ENCODE assay signal across 19 cellular contexts in the genomic region with DNA sequence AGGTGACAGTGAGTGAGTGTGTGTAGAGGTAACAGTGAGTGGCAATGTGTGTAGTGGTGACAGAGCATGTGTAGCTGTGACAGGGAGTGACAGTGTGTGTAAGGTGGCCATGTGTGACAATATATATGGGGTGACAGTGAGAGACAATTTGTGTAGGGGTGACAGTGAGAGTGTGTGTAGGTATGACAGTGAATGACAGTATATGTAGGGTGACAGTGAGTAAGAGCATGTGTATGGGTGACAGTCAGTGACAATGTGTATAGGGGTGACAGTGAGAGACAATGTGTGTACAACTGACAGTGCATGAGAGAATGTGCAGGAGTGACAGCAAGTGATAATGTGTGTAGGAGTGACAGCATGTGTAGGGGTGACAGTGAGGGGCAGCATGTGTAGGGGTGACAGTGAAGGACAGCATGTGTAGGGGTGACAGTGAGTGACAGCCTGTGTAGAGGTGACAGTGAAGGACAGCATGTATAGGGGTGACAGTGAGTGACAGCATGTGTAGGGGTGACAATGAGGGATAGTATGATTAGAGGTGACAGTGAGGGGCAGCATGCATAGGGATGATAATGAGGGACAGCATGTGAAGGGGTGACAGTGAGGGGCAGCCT. TPM values are rescaled to one million over a fixed set of nuclear protein-coding genes. Genes with fewer than 3 reads are reported as not detected.
A peak's percentile ranks its signal among the peaks of the same experiment; 100 is the strongest.
DNase-seq lines count a peak whose midpoint lies in the region; ATAC-seq, FAIRE-seq and TF ChIP-seq lines count a peak whose summit lies in the region.
"Had no signal": no experiment of that assay in that cellular context is flagged by ENCODE, and none has a peak within 500 bp of the region (broad histone marks: within the 10 kb centered on the region; RNA-seq: fewer than 3 reads in every experiment).

No MANE protein-coding gene starts in this region.

- H4K91ac ChIP-seq in IMR-90 (ENCODE audit: insufficient read depth, low read depth, low read length): no peak overlapping the region

- ATAC-seq in HepG2 (no peak), right lobe of liver (no peak), IMR-90 (ENCODE audit: low read depth) (no peak), HG03432 (IDR thresholded peaks at IDR 0.05; ENCODE audit: unreplicated experiment) (no peak)
- ATAC-seq: GM23338 had no signal

- TF ChIP-seq RAD21 in HepG2 (CRISPR knock-in tag; IDR thresholded peaks at IDR 0.05): no peak
- no peak for TF ChIP-seq RAD21 in IMR-90 (IDR thresholded peaks at IDR 0.05; ENCODE audit: low read length)

- H4K5ac ChIP-seq in IMR-90 (ENCODE audit: low read depth, low read length) (no peak overlapping the region), mesendoderm (ENCODE audit: low read length) (no peak overlapping the region)

- H3K23ac ChIP-seq in IMR-90 (ENCODE audit: low read depth, low read length): no peak overlapping the region; the same call in 1 of the 2 replicates
- no peak overlapping the region for H3K23ac ChIP-seq in mesendoderm (ENCODE audit: low read length)

- peaks cover 0 to 3% of the 10 kb centered on the region in 2 experiments; a peak in 1 of 5 replicates for H3K27me3 ChIP-seq in HepG2 (ENCODE audit: control insufficient read depth in 1 of 2, insufficient read depth in 2 of 2, low read length in 2 of 2)
- H3K27me3 ChIP-seq in right lobe of liver: no peaks in the 10 kb centered on the region
- peaks cover 18% of the 10 kb centered on the region for H3K27me3 ChIP-seq in IMR-90 (ENCODE audit: control insufficient read depth, insufficient read depth, low read length)
- no peaks in the 10 kb centered on the region for H3K27me3 ChIP-seq in mesendoderm (ENCODE audit: insufficient read depth, low read length, poor library complexity)
- H3K27me3 ChIP-seq: BLaER1 treated with 17β-estradiol and CSF1 and Interleukin-3, amounts not matched to agents 10 nM and 100 nM had no signal

- H3K4ac ChIP-seq in IMR-90 (ENCODE audit: low read depth, low read length) (no peak overlapping the region), mesendoderm (ENCODE audit: low read depth, low read length) (no peak overlapping the region)

- no peak overlapping the region for H2BK120ac ChIP-seq in IMR-90 (ENCODE audit: low read depth, low read length)
- no peak overlapping the region for H2BK120ac ChIP-seq in mesendoderm (ENCODE audit: low read depth, low read length)

- FAIRE-seq in HepG2 (lab: Jason Lieb, UNC) (no peak), urothelium cell line (lab: Jason Lieb, UNC) (peak; percentile 95)

- H3K56ac ChIP-seq in IMR-90 (ENCODE audit: extremely low read depth, insufficient read depth, low read length) (no peak overlapping the region), mesendoderm (ENCODE audit: low read length) (peak overlapping the region; percentile 34)

- dilution Hi-C loops in IMR-90 (cut with HindIII; ENCODE audit: low sequenced_read_pairs, unreplicated experiment): no loop called here

- intact Hi-C loops in HepG2 (cut with micrococcal nuclease; ENCODE audit: unreplicated experiment): no loop called here
- intact Hi-C loops in right lobe of liver (cut with DNase I): no loop called here
- intact Hi-C loops in IMR-90 (cut with micrococcal nuclease): no loop called here

- TF ChIP-seq EP300 in HepG2 (IDR thresholded peaks at IDR 0.05; ENCODE audit: low read depth in 2 of 2, low read length in 2 of 2): no peak
- TF ChIP-seq EP300 in HepG2 (CRISPR knock-in tag; IDR thresholded peaks at IDR 0.05; ENCODE audit: borderline replicate concordance): no peak

- no peak for DNase-seq in HepG2 (ENCODE audit: low spot score)
- no peak for DNase-seq in right lobe of liver
- no peak for DNase-seq in IMR-90
- no peak for DNase-seq in mesendoderm
- DNase-seq in urothelium cell line (ENCODE audit: low spot score): no peak
- no peak for DNase-seq in hepatic stellate cell (ENCODE audit: low spot score)
- no peak for DNase-seq in activated CD4-positive, CD25-positive, alpha-beta regulatory T cell treated with anti-CD3 and anti-CD28 coated beads, Interleukin-2, amount 50 U/mL, for 72 hours
- DNase-seq: AML-193; Calu3; CD4-positive, CD25-positive, alpha-beta regulatory T cell; DMS 273 treated with DMSO at 0.1 percent for 48 hours; HFFc6 had no signal

- H3K9me3 ChIP-seq in HepG2 (ENCODE audit: low read length) (no peaks in the 10 kb centered on the region), right lobe of liver (no peaks in the 10 kb centered on the region), IMR-90 (ENCODE audit: control insufficient read depth, insufficient read depth, low read length) (no peaks in the 10 kb centered on the region)
- H3K9me3 ChIP-seq: HAP-1 had no signal

- H3K4me3 ChIP-seq in HepG2 (replicated peaks in 1 of 3; ENCODE audit: insufficient read depth in 1 of 3, low read depth in 2 of 3, low read length in 3 of 3) (no peak overlapping the region), right lobe of liver (no peak overlapping the region), IMR-90 (ENCODE audit: insufficient read depth, low read depth, low read length) (no peak overlapping the region), mesendoderm (ENCODE audit: low read length) (no peak overlapping the region)
- H3K4me3 ChIP-seq: BLaER1 treated with 17β-estradiol and CSF1 and Interleukin-3, amounts not matched to agents 10 nM and 100 nM; GM23338; HAP-1 had no signal

- no TSS peak for BruUV-seq in HepG2 (replicated peaks; lab: Mats Ljungman, UMichigan)
- no TSS peak for BruUV-seq in IMR-90 (replicated peaks; lab: Mats Ljungman, UMichigan)

- H3K36me3 ChIP-seq in HepG2 (replicated peaks in 1 of 2; ENCODE audit: control insufficient read depth in 1 of 2, insufficient read depth in 2 of 2, low read length in 2 of 2): no peaks in the 10 kb centered on the region
- no peaks in the 10 kb centered on the region for H3K36me3 ChIP-seq in right lobe of liver
- H3K36me3 ChIP-seq in IMR-90 (ENCODE audit: control insufficient read depth, insufficient read depth, low read length): no peaks in the 10 kb centered on the region
- no peaks in the 10 kb centered on the region for H3K36me3 ChIP-seq in mesendoderm (ENCODE audit: control insufficient read depth, insufficient read depth, low read length)
- H3K36me3 ChIP-seq: BLaER1 treated with 17β-estradiol and CSF1 and Interleukin-3, amounts not matched to agents 10 nM and 100 nM; HAP-1 had no signal

- CTCF ChIA-PET in HepG2 (lab: Yijun Ruan, JAX; ENCODE audit: low intra/inter-chr PET ratio, low total read pairs): no interaction called here
- CTCF ChIA-PET in IMR-90 (lab: Yijun Ruan, JAX): interaction anchor here (1.2 kb wide), 1 partner anchor 369 kb away, joined by 4 read pairs; no protein-coding TSS in a partner anchor

- H2BK15ac ChIP-seq in IMR-90 (ENCODE audit: low read depth, low read length) (no peak overlapping the region), mesendoderm (replicated peaks; ENCODE audit: low read depth) (no peak overlapping the region)

- H3K9me1 ChIP-seq in IMR-90 (ENCODE audit: insufficient read depth, low read length): no peaks in the 10 kb centered on the region

- no peak overlapping the region for H2AK5ac ChIP-seq in IMR-90 (ENCODE audit: low read depth, low read length)
- H2AK5ac ChIP-seq in mesendoderm (ENCODE audit: low read length): no peak overlapping the region

- no peak overlapping the region for H4K8ac ChIP-seq in IMR-90 (ENCODE audit: low read depth in 2 of 2, low read length in 2 of 2)
- H4K8ac ChIP-seq in mesendoderm (ENCODE audit: low read depth, low read length): no peak overlapping the region

- TF ChIP-seq CTCF in HepG2 (CRISPR knock-in tag; IDR thresholded peaks at IDR 0.05): no peak
- TF ChIP-seq CTCF in right lobe of liver (IDR thresholded peaks at IDR 0.05): no peak
- TF ChIP-seq CTCF in IMR-90 (conservative IDR thresholded peaks at IDR 0.05; ENCODE audit: low read depth, low read length): no peak

- no peaks in the 10 kb centered on the region for H3K79me1 ChIP-seq in IMR-90 (ENCODE audit: low read depth in 1 of 2, low read length in 2 of 2)
- no peaks in the 10 kb centered on the region for H3K79me1 ChIP-seq in mesendoderm (ENCODE audit: low read length)

- H2BK5ac ChIP-seq in IMR-90 (ENCODE audit: low read depth, low read length, poor library complexity, severe bottlenecking) (no peak overlapping the region), mesendoderm (ENCODE audit: low read length) (no peak overlapping the region)

- no peaks in the 10 kb centered on the region for H4K20me1 ChIP-seq in HepG2 (ENCODE audit: insufficient read depth, low read length)
- no peaks in the 10 kb centered on the region for H4K20me1 ChIP-seq in IMR-90 (ENCODE audit: insufficient read depth, low read length)
- H4K20me1 ChIP-seq: BLaER1 treated with 17β-estradiol and CSF1 and Interleukin-3, amounts not matched to agents 10 nM and 100 nM had no signal

- H3K79me2 ChIP-seq in HepG2 (ENCODE audit: insufficient read depth, low read length) (no peaks in the 10 kb centered on the region), mesendoderm (ENCODE audit: control insufficient read depth, insufficient read depth, low read length) (no peaks in the 10 kb centered on the region)

- no peak overlapping the region for H3K27ac ChIP-seq in HepG2 (ENCODE audit: extremely low read length, insufficient read depth, low read length)
- no peak overlapping the region for H3K27ac ChIP-seq in right lobe of liver
- no peak overlapping the region for H3K27ac ChIP-seq in IMR-90 (ENCODE audit: insufficient read depth, low read length)
- H3K27ac ChIP-seq in mesendoderm (ENCODE audit: low read depth, low read length): no peak overlapping the region
- H3K27ac ChIP-seq: 22Rv1; BLaER1 treated with 17β-estradiol and CSF1 and Interleukin-3, amounts not matched to agents 10 nM and 100 nM; HL-60 had no signal

- no peaks in the 10 kb centered on the region for H3K4me1 ChIP-seq in HepG2 (ENCODE audit: insufficient read depth, low read length)
- H3K4me1 ChIP-seq in right lobe of liver: no peaks in the 10 kb centered on the region
- H3K4me1 ChIP-seq in IMR-90 (ENCODE audit: control insufficient read depth, insufficient read depth, low read length): no peaks in the 10 kb centered on the region
- H3K4me1 ChIP-seq in mesendoderm (ENCODE audit: control insufficient read depth, low read depth, low read length): no peaks in the 10 kb centered on the region
- H3K4me1 ChIP-seq: HAP-1 had no signal

- H2AK9ac ChIP-seq in IMR-90 (replicated peaks; ENCODE audit: low read depth, low read length, poor library complexity): no peak overlapping the region

- H3K14ac ChIP-seq in IMR-90 (replicated peaks; ENCODE audit: low read depth, low read length): no peak overlapping the region

- H3K4me2 ChIP-seq in HepG2 (ENCODE audit: low read depth, low read length) (no peak overlapping the region), IMR-90 (ENCODE audit: low read depth, low read length) (no peak overlapping the region), mesendoderm (ENCODE audit: low read length) (no peak overlapping the region)
- H3K4me2 ChIP-seq: BLaER1 treated with 17β-estradiol and CSF1 and Interleukin-3, amounts not matched to agents 10 nM and 100 nM; GM23338 had no signal

- POLR2A ChIA-PET in HepG2 (lab: Yijun Ruan, JAX) (no interaction called here), IMR-90 (lab: Charles Lee; ENCODE audit: unreplicated experiment) (no interaction called here)

- H2BK20ac ChIP-seq in IMR-90 (ENCODE audit: low read depth, low read length): no peak overlapping the region

- H3K9ac ChIP-seq in HepG2 (ENCODE audit: insufficient read depth, low read depth, low read length): no peak overlapping the region
- no peak overlapping the region for H3K9ac ChIP-seq in IMR-90 (ENCODE audit: low read depth, low read length)
- no peak overlapping the region for H3K9ac ChIP-seq in mesendoderm (ENCODE audit: low read length)
- H3K9ac ChIP-seq: BLaER1 treated with 17β-estradiol and CSF1 and Interleukin-3, amounts not matched to agents 10 nM and 100 nM had no signal

- H3K18ac ChIP-seq in IMR-90 (ENCODE audit: low read depth, low read length): no peak overlapping the region
- H3K18ac ChIP-seq in mesendoderm (ENCODE audit: low read length): no peak overlapping the region

- in situ Hi-C loops in HepG2 (cut with HindIII; ENCODE audit: extremely low pct_ligation_motif_present, low pct_unique_long_range_greater_than_20kb): no loop called here
- in situ Hi-C loops in IMR-90 (cut with MboI; ENCODE audit: low sequenced_read_pairs): loop anchor here (25.0 kb wide), 1 partner anchor 681 kb away; no protein-coding TSS in a partner anchor

- H2AFZ ChIP-seq in HepG2 (ENCODE audit: low read length) (no peak overlapping the region), IMR-90 (replicated peaks; ENCODE audit: low read length, poor library complexity) (peak overlapping the region; percentile 14)
- H2AFZ ChIP-seq: GM23338 had no signal

- TF ChIP-seq POLR2A in HepG2 (IDR thresholded peaks at IDR 0.05; ENCODE audit: insufficient read depth in 1 of 2, low read depth in 2 of 2, low read length in 2 of 2) (no peak), right lobe of liver (IDR thresholded peaks at IDR 0.05) (no peak), IMR-90 (IDR thresholded peaks at IDR 0.05; ENCODE audit: low read depth, low read length) (no peak)

RNA-seq across cellular contexts. Expression of gene GAPT, which starts 10.1 kb away (rescaled TPM):
- total RNA-seq in HepG2 (2016; rRNA removed; fragmentation: Illumina TruSeq; extraction: Trizol) (not detected in 2 replicates), right lobe of liver (under 1 TPM in 4 of 6 experiments, not detected in 2; 0.07 to 0.74 (median 0.29) TPM), IMR-90 (2012; rRNA removed) (not detected in 2 replicates)
- not detected in 2 replicates for total RNA-seq in HepG2 (2016; cell fraction: cytosol; rRNA removed; fragmentation: Illumina TruSeq; extraction: Trizol; ENCODE audit: low read depth)
- total RNA-seq in HepG2 (2016; cell fraction: insoluble cytoplasmic fraction; rRNA removed; fragmentation: Illumina TruSeq; extraction: Trizol): not detected in 2 replicates
- not detected in 2 replicates for total RNA-seq in HepG2 (2016; cell fraction: membrane; rRNA removed; fragmentation: Illumina TruSeq; extraction: Trizol)
- total RNA-seq in HepG2 (2016; cell fraction: nucleus; rRNA removed; fragmentation: Illumina TruSeq; extraction: Trizol): not detected in 2 replicates
- polyA plus RNA-seq in HepG2 (2011; rRNA removed) (not detected in 2 replicates), IMR-90 (2012; rRNA removed) (not detected in 2 replicates)
- not detected in 2 replicates for polyA plus RNA-seq in HepG2 (2011; cell fraction: cytosol; rRNA removed)
- polyA plus RNA-seq in HepG2 (2011; cell fraction: nucleus; rRNA removed): not detected in 2 replicates
- not detected in 2 replicates for polyA plus RNA-seq in HepG2 (2012)
- not detected in 2 replicates for polyA plus RNA-seq in HepG2 (2016; cell fraction: cytosol; fragmentation: Illumina TruSeq; extraction: Trizol; ENCODE audit: low read depth)
- not detected in 2 replicates for polyA plus RNA-seq in HepG2 (2016; cell fraction: insoluble cytoplasmic fraction; fragmentation: Illumina TruSeq; extraction: Trizol; ENCODE audit: low read depth)
- polyA plus RNA-seq in HepG2 (2016; cell fraction: membrane; fragmentation: Illumina TruSeq; extraction: Trizol; ENCODE audit: low read depth): not detected in 2 replicates
- not detected in 2 replicates for polyA plus RNA-seq in HepG2 (2016; cell fraction: nucleus; fragmentation: Illumina TruSeq; extraction: Trizol; ENCODE audit: insufficient read depth, low read depth)
- not detected in 2 replicates for polyA minus RNA-seq in HepG2 (2011; rRNA and poly(A)+ RNA removed; ENCODE audit: low replicate concordance)
- polyA minus RNA-seq in HepG2 (2011; cell fraction: cytosol; rRNA and poly(A)+ RNA removed): not detected in 2 replicates
- polyA minus RNA-seq in HepG2 (2011; cell fraction: nucleus; rRNA and poly(A)+ RNA removed): not detected in 2 replicates
- not detected in 2 replicates for polyA plus RNA-seq in IMR-90 (2012; cell fraction: cytosol; rRNA removed)
- not detected in 2 replicates for polyA plus RNA-seq in IMR-90 (2012; cell fraction: nucleus; rRNA removed; ENCODE audit: low replicate concordance)
- 1.5 TPM for polyA plus RNA-seq in mesendoderm (2013, experiment 1 of 2)
- polyA plus RNA-seq in mesendoderm (2013, experiment 2 of 2): 1.1 TPM
- total RNA-seq: Calu3, Daoy, GM23338, HFFc6 had no signal
- polyA plus RNA-seq: GM23338 had no signal

RNA-seq across cellular contexts. Expression of gene PLK2, which starts 21.3 kb away (rescaled TPM):
- total RNA-seq in HepG2 (2016; rRNA removed; fragmentation: Illumina TruSeq; extraction: Trizol) (15.1 and 29.6 TPM in 2 replicates), right lobe of liver (10 to 100 TPM in 5 of 6 experiments, 1 to 10 TPM in 1; 9.3 to 54.7 (median 22.8) TPM), IMR-90 (2012; rRNA removed) (322 and 337 TPM in 2 replicates)
- total RNA-seq in HepG2 (2016; cell fraction: cytosol; rRNA removed; fragmentation: Illumina TruSeq; extraction: Trizol; ENCODE audit: low read depth): 2.9 and 3.3 TPM in 2 replicates
- total RNA-seq in HepG2 (2016; cell fraction: insoluble cytoplasmic fraction; rRNA removed; fragmentation: Illumina TruSeq; extraction: Trizol): 15.8 and 20.3 TPM in 2 replicates
- total RNA-seq in HepG2 (2016; cell fraction: membrane; rRNA removed; fragmentation: Illumina TruSeq; extraction: Trizol): 4.9 and 6.6 TPM in 2 replicates
- 48.1 and 58.7 TPM in 2 replicates for total RNA-seq in HepG2 (2016; cell fraction: nucleus; rRNA removed; fragmentation: Illumina TruSeq; extraction: Trizol)
- polyA plus RNA-seq in HepG2 (2011; rRNA removed) (9.6 and 10.4 TPM in 2 replicates), IMR-90 (2012; rRNA removed) (129 and 145 TPM in 2 replicates)
- 6.0 and 6.2 TPM in 2 replicates for polyA plus RNA-seq in HepG2 (2011; cell fraction: cytosol; rRNA removed)
- 60.5 and 66.6 TPM in 2 replicates for polyA plus RNA-seq in HepG2 (2011; cell fraction: nucleus; rRNA removed)
- polyA plus RNA-seq in HepG2 (2012): 7.2 and 11.3 TPM in 2 replicates
- 1.1 and 1.2 TPM in 2 replicates for polyA plus RNA-seq in HepG2 (2016; cell fraction: cytosol; fragmentation: Illumina TruSeq; extraction: Trizol; ENCODE audit: low read depth)
- 11.3 and 11.7 TPM in 2 replicates for polyA plus RNA-seq in HepG2 (2016; cell fraction: insoluble cytoplasmic fraction; fragmentation: Illumina TruSeq; extraction: Trizol; ENCODE audit: low read depth)
- 1.7 and 2.5 TPM in 2 replicates for polyA plus RNA-seq in HepG2 (2016; cell fraction: membrane; fragmentation: Illumina TruSeq; extraction: Trizol; ENCODE audit: low read depth)
- polyA plus RNA-seq in HepG2 (2016; cell fraction: nucleus; fragmentation: Illumina TruSeq; extraction: Trizol; ENCODE audit: insufficient read depth, low read depth): 48.9 and 53.4 TPM in 2 replicates
- polyA minus RNA-seq in HepG2 (2011; rRNA and poly(A)+ RNA removed; ENCODE audit: low replicate concordance): 14.4 and 63.9 TPM in 2 replicates
- polyA minus RNA-seq in HepG2 (2011; cell fraction: cytosol; rRNA and poly(A)+ RNA removed): 9.4 and 11.9 TPM in 2 replicates
- polyA minus RNA-seq in HepG2 (2011; cell fraction: nucleus; rRNA and poly(A)+ RNA removed): 104 and 167 TPM in 2 replicates
- 73.7 and 140 TPM in 2 replicates for polyA plus RNA-seq in IMR-90 (2012; cell fraction: cytosol; rRNA removed)
- polyA plus RNA-seq in IMR-90 (2012; cell fraction: nucleus; rRNA removed; ENCODE audit: low replicate concordance): 303 and 325 TPM in 2 replicates
- polyA plus RNA-seq in mesendoderm (2013, experiment 1 of 2): 72.1 TPM
- 73.6 TPM for polyA plus RNA-seq in mesendoderm (2013, experiment 2 of 2)
